Comparison of ENCODE assay signal across 15 cellular contexts in the genomic region with DNA sequence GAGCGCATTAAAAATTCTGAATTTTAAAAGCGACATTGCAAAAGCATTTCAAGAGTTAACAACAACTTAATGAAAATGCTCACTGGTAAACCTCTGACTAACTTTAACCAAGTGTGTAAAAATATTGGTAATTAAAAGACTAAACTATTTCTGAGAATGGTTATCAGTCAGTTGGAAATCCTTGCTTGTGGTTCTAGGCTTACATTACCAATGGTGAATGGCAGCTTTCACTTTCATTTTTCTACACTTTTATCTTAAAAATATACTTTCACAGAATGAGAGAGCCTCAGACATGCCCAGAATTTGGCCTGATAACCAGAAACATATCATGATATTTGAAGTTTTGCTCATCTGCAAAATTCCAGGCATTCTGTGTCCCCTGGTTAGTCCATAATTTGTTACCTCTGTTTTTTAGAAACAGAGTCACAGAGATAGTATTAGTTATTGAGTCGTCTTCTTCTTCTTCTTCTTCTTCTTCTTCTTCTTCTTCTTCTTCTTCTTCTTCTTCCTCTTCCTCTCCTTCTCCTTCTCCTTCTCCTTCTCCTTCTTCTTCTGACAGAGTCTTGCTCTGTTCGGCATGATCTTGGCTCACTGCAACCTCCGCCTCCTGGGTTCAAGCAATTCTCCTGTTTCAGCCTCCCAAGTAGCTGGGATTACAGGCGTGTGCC. TPM values are rescaled to one million over a fixed set of nuclear protein-coding genes. Genes with fewer than 3 reads are reported as not detected.
DNase-seq lines count a peak whose midpoint lies in the region; ATAC-seq, FAIRE-seq and TF ChIP-seq lines count a peak whose summit lies in the region.
"Had no signal": no experiment of that assay in that cellular context is flagged by ENCODE, and none has a peak within 500 bp of the region (broad histone marks: within the 10 kb centered on the region; RNA-seq: fewer than 3 reads in every experiment).

No MANE protein-coding gene starts in this region.

- no peaks in the 10 kb centered on the region for H3K4me1 ChIP-seq in PC-3 (ENCODE audit: insufficient read depth, low read length)

- TF ChIP-seq CTCF in GM10248 (IDR thresholded peaks at IDR 0.05; ENCODE audit: control extremely low read depth, extremely low read depth, low read depth, missing control alignments): no peak
- TF ChIP-seq CTCF in PC-3 (conservative IDR thresholded peaks at IDR 0.05; ENCODE audit: low read depth, low read length): no peak

- H3K4me3 ChIP-seq in PC-3 (ENCODE audit: low read length): no peak overlapping the region
- H3K4me3 ChIP-seq: vagina had no signal

- intact Hi-C loops in PC-3 (cut with micrococcal nuclease) (loop anchor here (5.0 kb wide), 2 partner anchors 100 to 520 kb away; no protein-coding TSS in a partner anchor), Right ventricle myocardium superior (cut with DNase I) (loop anchor here (5.0 kb wide), 1 partner anchor 510 kb away; no protein-coding TSS in a partner anchor)

- TF ChIP-seq POLR2A in erythroblast (IDR thresholded peaks at IDR 0.05; ENCODE audit: low read length): no peak

- H4K20me1 ChIP-seq in PC-3 (ENCODE audit: low read length): no peaks in the 10 kb centered on the region

- H3K36me3 ChIP-seq in PC-3 (ENCODE audit: low read depth, low read length): no peaks in the 10 kb centered on the region
- H3K36me3 ChIP-seq: vagina had no signal

- no peak for ATAC-seq in PC-3
- no peak for ATAC-seq in HG02981 (IDR thresholded peaks at IDR 0.05; ENCODE audit: unreplicated experiment)
- ATAC-seq in Right ventricle myocardium superior (ENCODE audit: poor library complexity): no peak
- ATAC-seq in GM21423 (IDR thresholded peaks at IDR 0.05; ENCODE audit: unreplicated experiment): no peak
- ATAC-seq: HCT116 had no signal

- no peaks in the 10 kb centered on the region for H3K9me3 ChIP-seq in PC-3 (ENCODE audit: low read length)
- H3K9me3 ChIP-seq: vagina had no signal

- H3K79me2 ChIP-seq in PC-3 (ENCODE audit: low read length): no peaks in the 10 kb centered on the region

- no peaks in the 10 kb centered on the region for H3F3A ChIP-seq in PC-3 (ENCODE audit: low read length, unreplicated experiment)

- DNase-seq in GM10248 (ENCODE audit: extremely low spot score) (peak; percentile 36), PC-3 (no peak), erythroblast (lab: John Stamatoyannopoulos, UW) (peak; percentile 33 to 55), Right ventricle myocardium superior (no peak), AG08395 (ENCODE audit: low spot score) (no peak)
- DNase-seq: C1 segment of cervical spinal cord; KBM-7; NCI-H2171 treated with DMSO at 0.1 percent for 48 hours; nucleus accumbens; stimulated activated CD4-positive, alpha-beta T cell treated with anti-CD3 and anti-CD28 coated beads, Interleukin-12 subunit alpha, Interleukin-12 subunit beta, amount 100 ng/mL, for 4 hours had no signal

- 0 out of 2 replicates have a peak overlapping the region, but pooled peaks have one; percentile 10 for H2AFZ ChIP-seq in PC-3 (ENCODE audit: low read length)

- POLR2A ChIA-PET in GM10248 (lab: Yijun Ruan, JAX): no interaction called here
- POLR2A ChIA-PET in PC-3 (lab: Charles Lee; ENCODE audit: unreplicated experiment): interaction anchor here (0.6 kb wide), 1 partner anchor 519 kb away, joined by 5 read pairs; no protein-coding TSS in a partner anchor

- FAIRE-seq in A204.1 (lab: Jason Lieb, UNC): peak; percentile 56

- H3K9me2 ChIP-seq in PC-3 (replicated peaks; ENCODE audit: low read length): no peaks in the 10 kb centered on the region

- H3K9ac ChIP-seq in PC-3 (ENCODE audit: low read length): no peak overlapping the region

- H3K4me2 ChIP-seq in PC-3 (ENCODE audit: low read length): no peak overlapping the region

- no peaks in the 10 kb centered on the region for H3K27me3 ChIP-seq in PC-3 (ENCODE audit: low read length)
- H3K27me3 ChIP-seq: vagina had no signal

- CTCF ChIA-PET in GM10248 (lab: Yijun Ruan, JAX) (interaction anchor here (1.0 to 1.3 kb wide), 2 partner anchors 9 to 520 kb away, joined by 3 to 4 read pairs; no protein-coding TSS in a partner anchor), PC-3 (lab: Charles Lee) (interaction anchor here (0.6 kb wide), 1 partner anchor 141 kb away, joined by 6 read pairs; no protein-coding TSS in a partner anchor)

- H3K27ac ChIP-seq in PC-3 (ENCODE audit: low read length): no peak overlapping the region
- H3K27ac ChIP-seq: vagina had no signal

- no TSS peak for BruUV-seq in PC-3 (replicated peaks; lab: Mats Ljungman, UMichigan)

RNA-seq across cellular contexts. Expression of gene RNF111, which starts 5.5 kb away (rescaled TPM):
- total RNA-seq in PC-3 (2014; rRNA removed): 13.3 and 18.3 TPM in 2 replicates
- 18.3 TPM for total RNA-seq in Right ventricle myocardium superior

RNA-seq across cellular contexts. Expression of gene SLTM, which starts 48.5 kb away (rescaled TPM):
- 103 and 107 TPM in 2 replicates for total RNA-seq in PC-3 (2014; rRNA removed)
- total RNA-seq in Right ventricle myocardium superior: 45.0 TPM

Comparison
In these comparisons a context has a peak if more than half of its experiments do, and no peak if none do; other contexts are left out.
1. DNase-seq: peak in GM10248 (single experiment) and erythroblast (2 of 2); none in PC-3 (single experiment), Right ventricle myocardium superior (single experiment) and AG08395 (single experiment).